ENCODE assay signal across 9 cellular contexts in the genomic region with DNA sequence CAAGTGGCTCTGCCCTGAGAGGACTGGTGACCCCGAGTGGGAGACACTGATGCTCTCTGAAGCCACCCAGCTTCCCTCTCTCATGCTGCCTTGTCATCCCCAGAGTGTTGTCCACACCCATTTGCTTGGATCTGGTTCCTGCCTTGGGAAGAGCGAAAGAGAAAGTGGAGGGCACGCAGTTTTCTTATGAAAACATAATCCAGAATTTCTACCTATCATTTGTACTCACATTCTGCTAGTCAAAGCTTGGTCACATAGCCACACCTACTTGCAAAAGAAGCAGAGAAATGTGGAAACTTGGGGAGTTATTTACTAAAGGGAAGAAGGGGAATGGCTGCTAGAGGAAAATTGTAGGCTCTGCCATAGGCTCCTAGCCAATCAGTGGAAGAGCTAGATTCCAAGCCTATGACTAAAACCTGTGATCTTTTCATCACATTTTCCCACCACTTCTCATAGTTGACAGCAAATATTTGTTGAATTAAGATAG.
DNase-seq lines count a peak whose midpoint lies in the region; ATAC-seq and TF ChIP-seq lines count a peak whose summit lies in the region.
"Had no signal": no experiment of that assay in that cellular context is flagged by ENCODE, and none has a peak within 500 bp of the region (broad histone marks: within the 10 kb centered on the region; RNA-seq: fewer than 3 reads in every experiment).

No MANE protein-coding gene starts in this region.

- H3K4me1 ChIP-seq in psoas muscle: no peaks in the 10 kb centered on the region

- TF ChIP-seq CTCF in BJ (IDR thresholded peaks at IDR 0.05; ENCODE audit: insufficient read depth, low read depth, low read length) (no peak), RWPE1 (conservative IDR thresholded peaks at IDR 0.05; ENCODE audit: low read depth) (no peak), psoas muscle (IDR thresholded peaks at IDR 0.05) (no peak)

- WGBS in psoas muscle, 3 donors: 74 to 87% (median 78%) methylated on average over 3 of the region's 3 CpGs

- ATAC-seq in psoas muscle (peak in 3 of 4 donors; percentile 24 to 44 (median 43)), GM21576 (IDR thresholded peaks at IDR 0.05; ENCODE audit: unreplicated experiment) (no peak), GM21423 (IDR thresholded peaks at IDR 0.05; ENCODE audit: unreplicated experiment) (no peak), HG03469 (IDR thresholded peaks at IDR 0.05; ENCODE audit: unreplicated experiment) (no peak)

- intact Hi-C loops in psoas muscle (cut with DNase I) (no loop called here), posterior cingulate gyrus (cut with DNase I) (no loop called here)

- H3K27ac ChIP-seq in RWPE1: peak overlapping the region; percentile 89
- no peak overlapping the region for H3K27ac ChIP-seq in psoas muscle

- H3K27me3 ChIP-seq in BJ (ENCODE audit: control insufficient read depth, insufficient read depth, low read length) (no peaks in the 10 kb centered on the region), psoas muscle (ENCODE audit: insufficient read depth in 3 of 3, low read length in 2 of 3) (no peaks in the 10 kb centered on the region)
- H3K27me3 ChIP-seq: tibial nerve had no signal

- no peaks in the 10 kb centered on the region for H3K9me3 ChIP-seq in psoas muscle
- H3K9me3 ChIP-seq: tibial nerve had no signal

- CTCF ChIA-PET in BJ (lab: Yijun Ruan, JAX): interaction anchor here (0.7 to 0.8 kb wide), 2 partner anchors 19 to 366 kb away, joined by 3 read pairs; no protein-coding TSS in a partner anchor
- CTCF ChIA-PET in RWPE1 (lab: Yijun Ruan, JAX): no interaction called here

- POLR2A ChIA-PET in BJ (lab: Charles Lee) (no interaction called here), RWPE1 (lab: Yijun Ruan, JAX; ENCODE audit: low non-redundant PET) (no interaction called here)

- DNase-seq in BJ (ENCODE audit: low read depth): peak; percentile 62
- DNase-seq in RWPE1 (ENCODE audit: low spot score): peak; percentile 89
- peak; percentile 92 for DNase-seq in fibroblast of peridontal ligament (ENCODE audit: extremely low read depth)
- DNase-seq in psoas muscle: no peak
- DNase-seq in posterior cingulate gyrus: no peak

- H3K4me3 ChIP-seq in BJ (ENCODE audit: low read depth, low read length) (no peak overlapping the region), psoas muscle (no peak overlapping the region)
- H3K4me3 ChIP-seq: tibial nerve had no signal

- no peaks in the 10 kb centered on the region for H3K36me3 ChIP-seq in BJ (ENCODE audit: control insufficient read depth, insufficient read depth, low read length)
- no peaks in the 10 kb centered on the region for H3K36me3 ChIP-seq in psoas muscle (ENCODE audit: insufficient read depth in 1 of 2, low read depth in 1 of 2)
- H3K36me3 ChIP-seq: tibial nerve had no signal

Comparison
In these comparisons a context has a peak if more than half of its experiments do, and no peak if none do; other contexts are left out.
1. DNase-seq: peak in BJ (single experiment), RWPE1 (single experiment) and fibroblast of peridontal ligament (single experiment); none in psoas muscle (0 of 2) and posterior cingulate gyrus (0 of 10).
2. ATAC-seq: peak in psoas muscle (3 of 4); none in GM21576 (single experiment), GM21423 (single experiment) and HG03469 (single experiment).